ENCODE assay signal across 16 cellular contexts in the genomic region with DNA sequence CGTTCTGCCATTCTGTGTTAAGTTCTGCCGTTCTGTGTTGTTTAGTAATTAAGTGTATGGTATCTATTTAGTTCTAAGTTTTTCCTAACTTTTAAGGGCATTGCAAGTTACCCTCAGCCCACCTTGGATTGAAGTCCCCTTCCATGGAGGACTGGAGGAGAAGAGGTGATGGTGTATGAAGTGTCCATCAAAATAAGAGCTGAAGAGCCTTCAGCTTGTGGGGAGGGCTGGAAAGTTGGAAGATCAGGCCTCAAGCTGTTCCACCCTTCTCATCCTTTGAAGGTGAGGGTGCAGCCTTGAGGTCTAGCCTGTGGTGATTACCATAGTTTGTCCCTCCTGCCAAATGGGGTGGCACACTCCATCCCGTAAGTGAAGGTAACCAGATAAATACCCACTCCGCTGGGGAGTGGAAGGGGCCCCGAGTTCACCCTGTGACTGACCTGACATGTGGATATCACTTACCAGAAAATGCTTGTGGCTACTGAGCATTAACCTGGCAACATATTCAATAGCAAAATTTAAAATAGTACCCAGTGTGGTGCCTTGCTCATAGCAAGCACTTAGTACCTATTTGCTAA.
A peak's percentile ranks its signal among the peaks of the same experiment; 100 is the strongest.
DNase-seq lines count a peak whose midpoint lies in the region; ATAC-seq and TF ChIP-seq lines count a peak whose summit lies in the region.
"Had no signal": no experiment of that assay in that cellular context is flagged by ENCODE, and none has a peak within 500 bp of the region (broad histone marks: within the 10 kb centered on the region; RNA-seq: fewer than 3 reads in every experiment).

No MANE protein-coding gene starts in this region.

- no peak for ATAC-seq in left lobe of liver

- WGBS in GM23248 (ENCODE audit: low coverage in 1 of 2, low lambda C conversion rate in 2 of 2, missing lambda C conversion rate in 2 of 2), 2 experiments = 97 to 99% methylated on average over 5 of the region's 5 CpGs

- H3K79me2 ChIP-seq in GM23248 (ENCODE audit: insufficient read depth) = peaks cover 100% of the 10 kb centered on the region

- H3K9ac ChIP-seq in colonic mucosa (ENCODE audit: low read depth in 2 of 2, low read length in 2 of 2) (peak overlapping the region in 1 of 2 donors; percentile 0), GM23248 (no peak overlapping the region)
- H3K9ac ChIP-seq: parathyroid adenoma had no signal

- DNase-seq in activated CD4-positive, alpha-beta T cell treated with anti-CD3 and anti-CD28 coated beads, Interleukin-2, amount 10 ng/mL, durations not matched to agents 7 days and 5 days = no peak
- no peak for DNase-seq in activated CD4-positive, alpha-beta T cell treated with anti-CD3 and anti-CD28 coated beads, Interleukin-2, amount 50 U/mL, for 1 hour
- DNase-seq in colonic mucosa = no peak
- no peak for DNase-seq in GM23248
- DNase-seq in left lobe of liver (ENCODE audit: low spot score) = no peak
- DNase-seq in NCI-H524 (lab: John Stamatoyannopoulos, UW) = no peak
- DNase-seq: aorta, HCEC 1CT, MG63, NCI-H2029 treated with DMSO at 0.1 percent for 48 hours, NCI-H69 had no signal

- no peaks in the 10 kb centered on the region for H3K9me2 ChIP-seq in GM23248 (ENCODE audit: insufficient read depth)

- TF ChIP-seq CTCF in HEK293 (tag by site-specific recombination; IDR thresholded peaks at IDR 0.05) (no peak), colonic mucosa (IDR thresholded peaks at IDR 0.05) (no peak), neutrophil (IDR thresholded peaks at IDR 0.05) (no peak)

- H3K4me3 ChIP-seq in HEK293 (ENCODE audit: low read depth, low read length) (no peak overlapping the region), colonic mucosa (no peak overlapping the region), neutrophil (ENCODE audit: low read depth in 1 of 2, low read length in 1 of 2) (no peak overlapping the region), GM23248 (no peak overlapping the region)
- H3K4me3 ChIP-seq: MG63, thoracic aorta had no signal

- H3K4me2 ChIP-seq in GM23248 (ENCODE audit: unreplicated experiment) = no peak overlapping the region

- H3K9me3 ChIP-seq in HEK293 (ENCODE audit: control insufficient read depth, insufficient read depth, low read depth, low read length) (no peaks in the 10 kb centered on the region), colonic mucosa (no peaks in the 10 kb centered on the region), neutrophil (no peaks in the 10 kb centered on the region), GM23248 (ENCODE audit: low read depth) (no peaks in the 10 kb centered on the region)
- H3K9me3 ChIP-seq: MG63, thoracic aorta had no signal

- H3F3A ChIP-seq in GM23248 (ENCODE audit: insufficient read depth) = 0 out of 2 replicates have a peak, but pooled peaks cover 10% of the 10 kb centered on the region

- no peaks in the 10 kb centered on the region for H3K27me3 ChIP-seq in colonic mucosa
- no peaks in the 10 kb centered on the region for H3K27me3 ChIP-seq in neutrophil
- H3K27me3 ChIP-seq in GM23248 (replicated peaks; ENCODE audit: insufficient read depth) = no peaks in the 10 kb centered on the region
- H3K27me3 ChIP-seq: MG63 had no signal

- H3K4me1 ChIP-seq in HEK293 (ENCODE audit: control insufficient read depth, insufficient read depth, low read length) (peaks cover 42% of the 10 kb centered on the region), colonic mucosa (peaks cover 33% of the 10 kb centered on the region), neutrophil (ENCODE audit: control insufficient read depth in 1 of 2, insufficient read depth in 1 of 2, low read depth in 1 of 2, low read length in 1 of 2) (peaks cover 71 to 78% of the 10 kb centered on the region in 2 experiments), GM23248 (ENCODE audit: insufficient read depth) (peaks cover 14% of the 10 kb centered on the region)

- H3K9me3 Mint-ChIP-seq in activated CD4-positive, alpha-beta T cell treated with anti-CD3 and anti-CD28 coated beads, Interleukin-2, amount 10 ng/mL, durations not matched to agents 7 days and 5 days = no peaks in the 10 kb centered on the region
- H3K9me3 Mint-ChIP-seq: dendritic cell treated with granulocyte-macrophage colony-stimulating factor and Interleukin-4, amounts not matched to agents 40 ng/mL and 50 ng/mL, for 4 days had no signal

- no peaks in the 10 kb centered on the region for H3K27me3 Mint-ChIP-seq in activated CD4-positive, alpha-beta T cell treated with anti-CD3 and anti-CD28 coated beads, Interleukin-2, amount 10 ng/mL, durations not matched to agents 7 days and 5 days
- H3K27me3 Mint-ChIP-seq: dendritic cell treated with granulocyte-macrophage colony-stimulating factor and Interleukin-4, amounts not matched to agents 40 ng/mL and 50 ng/mL, for 4 days had no signal

- H3K4me3 Mint-ChIP-seq in activated CD4-positive, alpha-beta T cell treated with anti-CD3 and anti-CD28 coated beads, Interleukin-2, amount 10 ng/mL, durations not matched to agents 7 days and 5 days = no peak overlapping the region
- H3K4me3 Mint-ChIP-seq: dendritic cell treated with granulocyte-macrophage colony-stimulating factor and Interleukin-4, amounts not matched to agents 40 ng/mL and 50 ng/mL, for 4 days had no signal

- no peak overlapping the region for H3K27ac ChIP-seq in HEK293 (ENCODE audit: extremely low read depth, low read depth, low read length)
- peak overlapping the region; percentile 54 for H3K27ac ChIP-seq in colonic mucosa
- peak overlapping the region; percentile 84 for H3K27ac ChIP-seq in neutrophil
- H3K27ac ChIP-seq in GM23248 = no peak overlapping the region
- H3K27ac ChIP-seq: parathyroid adenoma, thoracic aorta had no signal

- CTCF ChIA-PET in activated CD4-positive, alpha-beta T cell treated with anti-CD3 and anti-CD28 coated beads, Interleukin-2, amount 10 ng/mL, durations not matched to agents 7 days and 5 days (lab: Charles Lee) = interaction anchor here (1.3 to 1.4 kb wide), 2 partner anchors 8 to 28 kb away, joined by 3 to 4 read pairs; no protein-coding TSS in a partner anchor
- CTCF ChIA-PET in HEK293 (lab: Yijun Ruan, JAX) = interaction anchor here (1.2 kb wide), 1 partner anchor 16 kb away, joined by 3 read pairs; no protein-coding TSS in a partner anchor

- no peaks in the 10 kb centered on the region; a peak in 1 of 3 replicates for H3K36me3 ChIP-seq in HEK293 (ENCODE audit: control insufficient read depth in 2 of 2, insufficient read depth in 1 of 2, low read length in 2 of 2)
- H3K36me3 ChIP-seq in colonic mucosa = no peaks in the 10 kb centered on the region
- H3K36me3 ChIP-seq in neutrophil = no peaks in the 10 kb centered on the region
- no peaks in the 10 kb centered on the region for H3K36me3 ChIP-seq in GM23248 (ENCODE audit: low read depth)
- H3K36me3 ChIP-seq: thoracic aorta had no signal

- in situ Hi-C loops in GM23248 (cut with MboI) = no loop called here

- intact Hi-C loops in colonic mucosa (cut with DNase I) = no loop called here

- H4K20me1 ChIP-seq in GM23248 (ENCODE audit: insufficient read depth) = peaks cover 19% of the 10 kb centered on the region; the same call in 1 of the 2 replicates

- H3K27ac Mint-ChIP-seq in activated CD4-positive, alpha-beta T cell treated with anti-CD3 and anti-CD28 coated beads, Interleukin-2, amount 10 ng/mL, durations not matched to agents 7 days and 5 days = peak overlapping the region; percentile 94
- H3K27ac Mint-ChIP-seq: dendritic cell treated with granulocyte-macrophage colony-stimulating factor and Interleukin-4, amounts not matched to agents 40 ng/mL and 50 ng/mL, for 4 days had no signal

- H3K4me1 Mint-ChIP-seq in activated CD4-positive, alpha-beta T cell treated with anti-CD3 and anti-CD28 coated beads, Interleukin-2, amount 10 ng/mL, durations not matched to agents 7 days and 5 days = peaks cover 91% of the 10 kb centered on the region

- peaks cover 37% of the 10 kb centered on the region for H3K36me3 Mint-ChIP-seq in activated CD4-positive, alpha-beta T cell treated with anti-CD3 and anti-CD28 coated beads, Interleukin-2, amount 10 ng/mL, durations not matched to agents 7 days and 5 days (ENCODE audit: low read depth)

- no peak overlapping the region for H2AFZ ChIP-seq in GM23248
- H2AFZ ChIP-seq: parathyroid adenoma had no signal

- POLR2A ChIA-PET in activated CD4-positive, alpha-beta T cell treated with anti-CD3 and anti-CD28 coated beads, Interleukin-2, amount 10 ng/mL, durations not matched to agents 7 days and 5 days (lab: Charles Lee) = no interaction called here
- POLR2A ChIA-PET in HEK293 (lab: Yijun Ruan, JAX) = no interaction called here

TF ChIP-seq in HEK293, 187 proteins besides CTCF, POLR2A, EP300 and RAD21:
- no peak for TF ChIP-seq ZNF701 (tag by site-specific recombination; IDR thresholded peaks at IDR 0.05)
- no peak for TF ChIP-seq ZNF140 (tag by site-specific recombination; IDR thresholded peaks at IDR 0.05)
- TF ChIP-seq ZNF843 (tag by site-specific recombination; IDR thresholded peaks at IDR 0.05) = no peak
- TF ChIP-seq MYNN (tag by site-specific recombination; IDR thresholded peaks at IDR 0.05; ENCODE audit: borderline replicate concordance) = peak; percentile 48; the same call in 1 of the 2 replicates
- TF ChIP-seq GLIS2 (tag by site-specific recombination; IDR thresholded peaks at IDR 0.05) = no peak
- TF ChIP-seq ZNF341 (tag by site-specific recombination; IDR thresholded peaks at IDR 0.05; ENCODE audit: low read depth) = peak; percentile 31; the same call in 1 of the 2 replicates
- TF ChIP-seq ZNF707 (tag by site-specific recombination; IDR thresholded peaks at IDR 0.05) = no peak
- TF ChIP-seq ZNF248 (tag by site-specific recombination; IDR thresholded peaks at IDR 0.05) = no peak
- 0 out of 2 replicates have a peak, but pooled peaks have one; percentile 44 for TF ChIP-seq ZNF600 (tag by site-specific recombination; IDR thresholded peaks at IDR 0.05)
- no peak for TF ChIP-seq ZNF658 (tag by site-specific recombination; IDR thresholded peaks at IDR 0.05)
- TF ChIP-seq, protein P1, sequence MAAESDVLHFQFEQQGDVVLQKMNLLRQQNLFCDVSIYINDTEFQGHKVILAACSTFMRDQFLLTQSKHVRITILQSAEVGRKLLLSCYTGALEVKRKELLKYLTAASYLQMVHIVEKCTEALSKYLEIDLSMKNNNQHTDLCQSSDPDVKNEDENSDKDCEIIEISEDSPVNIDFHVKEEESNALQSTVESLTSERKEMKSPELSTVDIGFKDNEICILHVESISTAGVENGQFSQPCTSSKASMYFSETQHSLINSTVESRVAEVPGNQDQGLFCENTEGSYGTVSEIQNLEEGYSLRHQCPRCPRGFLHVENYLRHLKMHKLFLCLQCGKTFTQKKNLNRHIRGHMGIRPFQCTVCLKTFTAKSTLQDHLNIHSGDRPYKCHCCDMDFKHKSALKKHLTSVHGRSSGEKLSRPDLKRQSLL (tag by site-specific recombination; IDR thresholded peaks at IDR 0.05) = no peak

Comparison
In these comparisons a context has a peak if more than half of its experiments do, and no peak if none do; other contexts are left out.
1. H3K27ac ChIP-seq: peak in colonic mucosa (single experiment) and neutrophil (single experiment); none in HEK293 (single experiment) and GM23248 (single experiment).